In the genomic region with DNA sequence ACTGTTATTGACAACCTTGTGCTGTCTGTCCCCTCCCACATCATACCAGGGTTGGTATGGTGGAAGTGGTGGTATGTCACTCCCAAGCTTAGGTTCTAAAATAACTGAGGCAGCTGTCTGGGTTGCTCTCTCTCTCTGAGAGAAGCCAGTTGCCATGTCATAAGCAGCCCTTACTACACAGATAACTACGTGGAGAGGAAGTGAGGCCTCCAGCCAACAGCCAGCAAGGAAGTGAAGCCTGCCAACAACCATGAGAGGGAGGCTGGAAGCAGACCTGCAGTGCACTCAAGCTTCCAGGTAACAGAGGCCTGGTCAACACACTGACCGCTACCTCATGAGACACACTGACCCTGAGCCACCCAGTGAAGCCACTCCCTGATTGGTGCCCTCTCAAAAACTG, we compare ENCODE assay signal across 9 cellular contexts. TPM values are rescaled to one million over a fixed set of nuclear protein-coding genes. Genes with fewer than 3 reads are reported as not detected.
A peak's percentile ranks its signal among the peaks of the same experiment; 100 is the strongest.
DNase-seq lines count a peak whose midpoint lies in the region; ATAC-seq, FAIRE-seq and TF ChIP-seq lines count a peak whose summit lies in the region.
"Had no signal": no experiment of that assay in that cellular context is flagged by ENCODE, and none has a peak within 500 bp of the region (broad histone marks: within the 10 kb centered on the region; RNA-seq: fewer than 3 reads in every experiment).

No MANE protein-coding gene starts in this region.

- ATAC-seq in HG03457 (IDR thresholded peaks at IDR 0.05; ENCODE audit: unreplicated experiment), result peak; percentile 78

- peaks cover 7% of the 10 kb centered on the region for H3K4me1 Mint-ChIP-seq in activated CD4-positive, alpha-beta T cell treated with anti-CD3 and anti-CD28 coated beads, Interleukin-2, amount 10 ng/mL, durations not matched to agents 24 days and 14 days

- peaks cover 12% of the 10 kb centered on the region for H3K36me3 Mint-ChIP-seq in activated CD4-positive, alpha-beta T cell treated with anti-CD3 and anti-CD28 coated beads, Interleukin-2, amount 10 ng/mL, durations not matched to agents 24 days and 14 days (ENCODE audit: low read depth)

- no peaks in the 10 kb centered on the region for H3K9me3 Mint-ChIP-seq in activated CD4-positive, alpha-beta T cell treated with anti-CD3 and anti-CD28 coated beads, Interleukin-2, amount 10 ng/mL, durations not matched to agents 24 days and 14 days
- H3K9me3 Mint-ChIP-seq: T-cell had no signal

- no peak for FAIRE-seq in bronchial epithelial cell (lab: Jason Lieb, UNC)

- no peaks in the 10 kb centered on the region for H3K27me3 Mint-ChIP-seq in activated CD4-positive, alpha-beta T cell treated with anti-CD3 and anti-CD28 coated beads, Interleukin-2, amount 10 ng/mL, durations not matched to agents 24 days and 14 days
- H3K27me3 Mint-ChIP-seq: T-cell had no signal

- no peak overlapping the region for H3K27ac Mint-ChIP-seq in activated CD4-positive, alpha-beta T cell treated with anti-CD3 and anti-CD28 coated beads, Interleukin-2, amount 10 ng/mL, durations not matched to agents 24 days and 14 days
- H3K27ac Mint-ChIP-seq: T-cell had no signal

- H3K4me3 ChIP-seq in bronchial epithelial cell (ENCODE audit: low read depth, low read length), result no peak overlapping the region

- no peak for TF ChIP-seq CTCF in bronchial epithelial cell (IDR thresholded peaks at IDR 0.05; ENCODE audit: insufficient read depth, low read length, severe bottlenecking)

- H3K36me3 ChIP-seq in bronchial epithelial cell (ENCODE audit: control insufficient read depth, insufficient read depth, low read length), result no peaks in the 10 kb centered on the region

- intact Hi-C loops in activated CD4-positive, alpha-beta T cell treated with anti-CD3 and anti-CD28 coated beads, Interleukin-2, amount 10 ng/mL, durations not matched to agents 24 days and 14 days (cut with micrococcal nuclease), result no loop called here

- DNase-seq in activated CD4-positive, alpha-beta T cell treated with anti-CD3 and anti-CD28 coated beads, Interleukin-2, amount 10 ng/mL, durations not matched to agents 24 days and 14 days, result peak; percentile 59
- DNase-seq in activated CD4-positive, alpha-beta T cell treated with anti-CD3 and anti-CD28 coated beads, Interleukin-2, amount 50 U/mL, for 4 hours, result no peak
- DNase-seq in bronchial epithelial cell (ENCODE audit: low read depth), result peak; percentile 35
- DNase-seq in renal cortical epithelial cell (ENCODE audit: low read depth), result peak; percentile 85
- no peak for DNase-seq in LoVo (ENCODE audit: low spot score)
- no peak for DNase-seq in NCI-H187 (lab: John Stamatoyannopoulos, UW)
- DNase-seq in COLO829 (ENCODE audit: low spot score), result no peak

- no peaks in the 10 kb centered on the region for H3K27me3 ChIP-seq in bronchial epithelial cell (ENCODE audit: control insufficient read depth, insufficient read depth, low read length)

- no peak overlapping the region for H3K4me3 Mint-ChIP-seq in activated CD4-positive, alpha-beta T cell treated with anti-CD3 and anti-CD28 coated beads, Interleukin-2, amount 10 ng/mL, durations not matched to agents 24 days and 14 days
- H3K4me3 Mint-ChIP-seq: T-cell had no signal

RNA-seq across cellular contexts. Expression of gene CTNNAL1, which starts 18.6 kb away (rescaled TPM):
- 17.8 and 18.8 TPM in 2 replicates for total RNA-seq in activated CD4-positive, alpha-beta T cell treated with anti-CD3 and anti-CD28 coated beads, Interleukin-2, amount 10 ng/mL, durations not matched to agents 24 days and 14 days
- total RNA-seq in bronchial epithelial cell (15.9 and 63.4 TPM in 2 replicates), renal cortical epithelial cell (154 and 242 TPM in 2 replicates)

Comparison
In these comparisons a context has a peak if more than half of its experiments do, and no peak if none do; other contexts are left out.
1. DNase-seq: peak in activated CD4-positive, alpha-beta T cell treated with anti-CD3 and anti-CD28 coated beads, Interleukin-2, amount 10 ng/mL, durations not matched to agents 24 days and 14 days (single experiment), bronchial epithelial cell (single experiment) and renal cortical epithelial cell (single experiment); none in activated CD4-positive, alpha-beta T cell treated with anti-CD3 and anti-CD28 coated beads, Interleukin-2, amount 50 U/mL, for 4 hours (0 of 2), LoVo (single experiment), NCI-H187 (0 of 2) and COLO829 (single experiment).